27 cellular contexts compared by ENCODE assay signal in genomic region chr4:61723492-61723891, GRCh38.
"Had no signal": no experiment of that assay in that cellular context is flagged by ENCODE, and none has a peak within 500 bp of the region (broad histone marks: within the 10 kb centered on the region; RNA-seq: fewer than 3 reads in every experiment).

No MANE protein-coding gene starts in this region.

- H3K4me3 Mint-ChIP-seq: activated CD4-positive, alpha-beta memory T cell treated with anti-CD3 and anti-CD28 coated beads, Interleukin-2, amount 10 ng/mL, durations not matched to agents 7 days and 5 days; activated CD4-positive, alpha-beta T cell treated with anti-CD3 and anti-CD28 coated beads for 36 hours; activated naive CD4-positive, alpha-beta T cell treated with anti-CD3 and anti-CD28 coated beads, Interleukin-2, amount 10 ng/mL, durations not matched to agents 7 days and 5 days; activated naive CD8-positive, alpha-beta T cell treated with anti-CD3 and anti-CD28 coated beads, Interleukin-2, amount 10 ng/mL, durations not matched to agents 7 days and 5 days; activated T-helper 17 cell treated with anti-CD3 and anti-CD28 coated beads, Interleukin-2, amount 50 U/mL, for 72 hours; T-helper 17 cell had no signal

- H3K36me3 ChIP-seq: adrenal gland, breast epithelium, MG63 had no signal

- H3K4me3 ChIP-seq: adrenal gland, breast epithelium, MG63 had no signal

- H3K4me1 ChIP-seq: adrenal gland, breast epithelium had no signal

- ATAC-seq: activated CD4-positive, alpha-beta T cell treated with anti-CD3 and anti-CD28 coated beads for 36 hours; activated T-helper 17 cell treated with anti-CD3 and anti-CD28 coated beads, Interleukin-2, amount 50 U/mL, for 72 hours; PC-3; T-helper 17 cell had no signal

- H3K4me1 Mint-ChIP-seq: activated CD4-positive, alpha-beta memory T cell treated with anti-CD3 and anti-CD28 coated beads, Interleukin-2, amount 10 ng/mL, durations not matched to agents 7 days and 5 days; activated CD4-positive, alpha-beta T cell treated with anti-CD3 and anti-CD28 coated beads for 36 hours; activated naive CD4-positive, alpha-beta T cell treated with anti-CD3 and anti-CD28 coated beads, Interleukin-2, amount 10 ng/mL, durations not matched to agents 7 days and 5 days; activated naive CD8-positive, alpha-beta T cell treated with anti-CD3 and anti-CD28 coated beads, Interleukin-2, amount 10 ng/mL, durations not matched to agents 7 days and 5 days; activated T-helper 17 cell treated with anti-CD3 and anti-CD28 coated beads, Interleukin-2, amount 50 U/mL, for 72 hours; T-helper 17 cell had no signal

- H3K9me3 ChIP-seq: adrenal gland, breast epithelium, MG63 had no signal

- H3K27me3 Mint-ChIP-seq: activated CD4-positive, alpha-beta memory T cell treated with anti-CD3 and anti-CD28 coated beads, Interleukin-2, amount 10 ng/mL, durations not matched to agents 7 days and 5 days; activated CD4-positive, alpha-beta T cell treated with anti-CD3 and anti-CD28 coated beads for 36 hours; activated naive CD4-positive, alpha-beta T cell treated with anti-CD3 and anti-CD28 coated beads, Interleukin-2, amount 10 ng/mL, durations not matched to agents 7 days and 5 days; activated naive CD8-positive, alpha-beta T cell treated with anti-CD3 and anti-CD28 coated beads, Interleukin-2, amount 10 ng/mL, durations not matched to agents 7 days and 5 days; activated T-helper 17 cell treated with anti-CD3 and anti-CD28 coated beads, Interleukin-2, amount 50 U/mL, for 72 hours; T-helper 17 cell had no signal

- FAIRE-seq: RCC 7860, TTC549 had no signal

- H3K27ac ChIP-seq: adrenal gland, breast epithelium had no signal

- H3K27ac Mint-ChIP-seq: activated CD4-positive, alpha-beta memory T cell treated with anti-CD3 and anti-CD28 coated beads, Interleukin-2, amount 10 ng/mL, durations not matched to agents 7 days and 5 days; activated CD4-positive, alpha-beta T cell treated with anti-CD3 and anti-CD28 coated beads for 36 hours; activated naive CD4-positive, alpha-beta T cell treated with anti-CD3 and anti-CD28 coated beads, Interleukin-2, amount 10 ng/mL, durations not matched to agents 7 days and 5 days; activated naive CD8-positive, alpha-beta T cell treated with anti-CD3 and anti-CD28 coated beads, Interleukin-2, amount 10 ng/mL, durations not matched to agents 7 days and 5 days; activated T-helper 17 cell treated with anti-CD3 and anti-CD28 coated beads, Interleukin-2, amount 50 U/mL, for 72 hours; T-helper 17 cell had no signal

- H3K36me3 Mint-ChIP-seq: activated naive CD4-positive, alpha-beta T cell treated with anti-CD3 and anti-CD28 coated beads, Interleukin-2, amount 10 ng/mL, durations not matched to agents 7 days and 5 days; activated naive CD8-positive, alpha-beta T cell treated with anti-CD3 and anti-CD28 coated beads, Interleukin-2, amount 10 ng/mL, durations not matched to agents 7 days and 5 days had no signal

- H3K9me3 Mint-ChIP-seq: activated naive CD8-positive, alpha-beta T cell treated with anti-CD3 and anti-CD28 coated beads, Interleukin-2, amount 10 ng/mL, durations not matched to agents 7 days and 5 days had no signal

- H3K27me3 ChIP-seq: adrenal gland, breast epithelium, MG63 had no signal

- DNase-seq: activated CD4-positive, alpha-beta memory T cell treated with anti-CD3 and anti-CD28 coated beads, Interleukin-2, amount 10 ng/mL, durations not matched to agents 7 days and 5 days; activated CD4-positive, alpha-beta T cell treated with anti-CD3 and anti-CD28 coated beads for 36 hours; activated CD4-positive, alpha-beta T cell treated with anti-CD3 and anti-CD28 coated beads, Interleukin-2, amount 50 U/mL, for 1 hour; activated CD4-positive, CD25-positive, alpha-beta regulatory T cell; activated gamma-delta T cell; activated naive CD4-positive, alpha-beta T cell treated with anti-CD3 and anti-CD28 coated beads, Interleukin-2, amount 10 ng/mL, durations not matched to agents 7 days and 5 days; activated naive CD8-positive, alpha-beta T cell treated with anti-CD3 and anti-CD28 coated beads, Interleukin-2, amount 10 ng/mL, durations not matched to agents 7 days and 5 days; activated T-cell treated with anti-CD3 and anti-CD28 coated beads for 4 hours; activated T-cell treated with anti-CD3 and anti-CD28 coated beads, Interleukin-2, amount 50 U/mL, for 48 hours; adrenal gland; anterior cingulate cortex; caudate nucleus; MG63; NCI-H1105; NCI-H1436; NCI-H1930; NCI-H345; NCI-H510A; NCI-H526 treated with DMSO at 0.1 percent for 48 hours; PC-3; SHP77; T-helper 17 cell; T-helper 9 cell had no signal
